Comparison of ENCODE assay signal across 21 cellular contexts in the genomic region with DNA sequence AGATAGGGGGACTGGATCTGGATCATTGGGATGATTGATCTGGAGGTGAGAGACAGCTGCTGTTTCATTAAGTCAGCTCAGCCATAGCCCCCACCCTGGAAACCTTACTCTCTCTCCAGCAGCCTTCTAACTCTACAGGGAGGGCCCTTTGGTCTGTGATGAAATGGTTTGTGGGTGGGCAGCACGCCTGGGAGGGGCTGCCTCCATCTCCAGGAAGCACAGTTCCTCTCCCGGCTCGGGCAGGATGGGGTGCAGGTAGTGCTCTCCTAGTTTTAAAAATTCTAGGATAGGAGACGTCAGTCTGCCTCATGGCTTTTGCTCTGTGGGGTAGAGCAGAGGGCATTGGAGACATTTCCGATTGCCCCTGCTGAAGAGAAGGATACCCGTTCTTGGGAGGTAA.
DNase-seq lines count a peak whose midpoint lies in the region; ATAC-seq, FAIRE-seq and TF ChIP-seq lines count a peak whose summit lies in the region.
"Had no signal": no experiment of that assay in that cellular context is flagged by ENCODE, and none has a peak within 500 bp of the region (broad histone marks: within the 10 kb centered on the region; RNA-seq: fewer than 3 reads in every experiment).

No MANE protein-coding gene starts in this region.

- H3K9ac ChIP-seq in kidney (ENCODE audit: low read length in 2 of 2): no peak overlapping the region

- BruUV-seq in Caco-2 (replicated peaks; lab: Mats Ljungman, UMichigan): no TSS peak

- no peaks in the 10 kb centered on the region for H3K4me1 Mint-ChIP-seq in activated T-cell treated with anti-CD3 and anti-CD28 coated beads, Interleukin-2, amount 50 U/mL, for 24 hours (ENCODE audit: low read depth)
- H3K4me1 Mint-ChIP-seq in activated T-cell treated with anti-CD3 and anti-CD28 coated beads, Interleukin-2, amount 50 U/mL, for 72 hours (ENCODE audit: low read depth): no peaks in the 10 kb centered on the region
- peaks cover 5% of the 10 kb centered on the region for H3K4me1 Mint-ChIP-seq in Caco-2 (ENCODE audit: low read depth, unreplicated experiment)

- H3K27me3 Mint-ChIP-seq in activated T-cell treated with anti-CD3 and anti-CD28 coated beads, Interleukin-2, amount 50 U/mL, for 24 hours: no peaks in the 10 kb centered on the region
- H3K27me3 Mint-ChIP-seq in activated T-cell treated with anti-CD3 and anti-CD28 coated beads, Interleukin-2, amount 50 U/mL, for 72 hours (ENCODE audit: low read depth): peaks cover 6% of the 10 kb centered on the region
- H3K27me3 Mint-ChIP-seq in Caco-2 (ENCODE audit: insufficient read depth, unreplicated experiment): no peaks in the 10 kb centered on the region
- H3K27me3 Mint-ChIP-seq: CD4-positive, alpha-beta T cell had no signal

- TF ChIP-seq CTCF in Caco-2 (IDR thresholded peaks at IDR 0.05; ENCODE audit: insufficient read depth in 1 of 2, low read depth in 1 of 2, low read length in 1 of 2, severe bottlenecking in 1 of 2, unreplicated experiment in 1 of 2) (no peak), kidney (IDR thresholded peaks at IDR 0.05; ENCODE audit: borderline replicate concordance, extremely low read depth, insufficient read depth) (no peak), sigmoid colon (IDR thresholded peaks at IDR 0.05) (no peak)

- POLR2A ChIA-PET in Caco-2 (lab: Charles Lee): no interaction called here

- H3K9me3 Mint-ChIP-seq in activated T-cell treated with anti-CD3 and anti-CD28 coated beads, Interleukin-2, amount 50 U/mL, for 24 hours: no peaks in the 10 kb centered on the region
- H3K9me3 Mint-ChIP-seq in activated T-cell treated with anti-CD3 and anti-CD28 coated beads, Interleukin-2, amount 50 U/mL, for 72 hours: no peaks in the 10 kb centered on the region
- no peaks in the 10 kb centered on the region for H3K9me3 Mint-ChIP-seq in Caco-2 (ENCODE audit: unreplicated experiment)
- H3K9me3 Mint-ChIP-seq: CD4-positive, alpha-beta T cell; HFFc6 had no signal

- H3K4me3 ChIP-seq in Caco-2 (ENCODE audit: low read depth, low read length): no peak overlapping the region
- H3K4me3 ChIP-seq in kidney (ENCODE audit: low read length in 2 of 2): no peak overlapping the region
- H3K4me3 ChIP-seq in sigmoid colon: no peak overlapping the region
- H3K4me3 ChIP-seq: A549 had no signal

- no peak for FAIRE-seq in kidney (lab: Jason Lieb, UNC)
- FAIRE-seq: A549, HepG2 had no signal

- H3K4me1 ChIP-seq in Caco-2 (peaks cover 16% of the 10 kb centered on the region), kidney (ENCODE audit: control insufficient read depth in 1 of 2, insufficient read depth in 1 of 2, low read depth in 1 of 2, low read length in 2 of 2) (no peaks in the 10 kb centered on the region), sigmoid colon (no peaks in the 10 kb centered on the region)
- H3K4me1 ChIP-seq: A549 had no signal

- peaks cover 6% of the 10 kb centered on the region for H3K36me3 Mint-ChIP-seq in activated T-cell treated with anti-CD3 and anti-CD28 coated beads, Interleukin-2, amount 50 U/mL, for 24 hours (ENCODE audit: low read depth)
- H3K36me3 Mint-ChIP-seq in activated T-cell treated with anti-CD3 and anti-CD28 coated beads, Interleukin-2, amount 50 U/mL, for 72 hours (ENCODE audit: insufficient read depth in 2 of 2): no peaks in the 10 kb centered on the region
- no peaks in the 10 kb centered on the region for H3K36me3 Mint-ChIP-seq in Caco-2 (ENCODE audit: insufficient read depth, unreplicated experiment)

- DNase-seq in activated T-cell treated with anti-CD3 and anti-CD28 coated beads, Interleukin-2, amount 50 U/mL, for 24 hours: peak; percentile 8
- DNase-seq in activated T-cell treated with anti-CD3 and anti-CD28 coated beads, Interleukin-2, amount 50 U/mL, for 72 hours: no peak
- DNase-seq in Caco-2 (peak in 1 of 2 experiments; percentile 20), kidney (peak; percentile 39), sigmoid colon (peak; percentile 33), NCI-H1417 treated with DMSO at 0.1 percent for 48 hours (lab: John Stamatoyannopoulos, UW) (no peak)
- DNase-seq: AML-193, DMS153, DMS79, GDM1, GOT3, H7, HFFc6 had no signal

- no peak for TF ChIP-seq POLR2A in sigmoid colon (IDR thresholded peaks at IDR 0.05)

- WGBS in sigmoid colon, 2 donors: 67 to 68% methylated on average over 6 of the region's 6 CpGs

- H3K4me3 Mint-ChIP-seq in activated T-cell treated with anti-CD3 and anti-CD28 coated beads, Interleukin-2, amount 50 U/mL, for 24 hours: no peak overlapping the region
- H3K4me3 Mint-ChIP-seq in activated T-cell treated with anti-CD3 and anti-CD28 coated beads, Interleukin-2, amount 50 U/mL, for 72 hours: no peak overlapping the region
- H3K4me3 Mint-ChIP-seq in Caco-2 (ENCODE audit: unreplicated experiment): no peak overlapping the region
- H3K4me3 Mint-ChIP-seq: CD4-positive, alpha-beta T cell; HFFc6 had no signal

- no peak for TF ChIP-seq EP300 in sigmoid colon (IDR thresholded peaks at IDR 0.05)

- H3K27ac Mint-ChIP-seq in activated T-cell treated with anti-CD3 and anti-CD28 coated beads, Interleukin-2, amount 50 U/mL, for 24 hours: no peak overlapping the region
- H3K27ac Mint-ChIP-seq in activated T-cell treated with anti-CD3 and anti-CD28 coated beads, Interleukin-2, amount 50 U/mL, for 72 hours: no peak overlapping the region
- peak overlapping the region; percentile 15 for H3K27ac Mint-ChIP-seq in Caco-2 (ENCODE audit: unreplicated experiment)
- H3K27ac Mint-ChIP-seq: CD4-positive, alpha-beta T cell; HFFc6 had no signal

- CTCF ChIA-PET in Caco-2 (lab: Charles Lee): interaction anchor here (1.5 kb wide), 1 partner anchor 9 kb away, joined by 4 read pairs; no protein-coding TSS in a partner anchor

- H3K27ac ChIP-seq in kidney (ENCODE audit: low read depth in 2 of 2, low read length in 2 of 2) (no peak overlapping the region), sigmoid colon (no peak overlapping the region)
- H3K27ac ChIP-seq: 22Rv1, A549, C4-2B had no signal

- no peak for ATAC-seq in activated T-cell treated with anti-CD3 and anti-CD28 coated beads, Interleukin-2, amount 50 U/mL, for 72 hours (replicated peaks in 1 of 2)
- ATAC-seq in GM21723 (IDR thresholded peaks at IDR 0.05; ENCODE audit: unreplicated experiment): no peak
- no peak for ATAC-seq in HG03196 (IDR thresholded peaks at IDR 0.05; ENCODE audit: unreplicated experiment)
- ATAC-seq: A549, HCT116 had no signal

- no peaks in the 10 kb centered on the region for H3K36me3 ChIP-seq in Caco-2 (ENCODE audit: control insufficient read depth, insufficient read depth, low read length)
- no peaks in the 10 kb centered on the region for H3K36me3 ChIP-seq in kidney (ENCODE audit: control insufficient read depth in 1 of 2, insufficient read depth in 2 of 2, low read length in 2 of 2)
- H3K36me3 ChIP-seq in sigmoid colon: peaks cover 0 to 6% (median 0%) of the 10 kb centered on the region in 4 donors

- H3K9me3 ChIP-seq in Caco-2: no peaks in the 10 kb centered on the region
- no peaks in the 10 kb centered on the region for H3K9me3 ChIP-seq in kidney (ENCODE audit: control insufficient read depth in 1 of 2, low read length in 2 of 2)
- H3K9me3 ChIP-seq in sigmoid colon: no peaks in the 10 kb centered on the region
- H3K9me3 ChIP-seq: A549 had no signal

- H3K27me3 ChIP-seq in Caco-2 (replicated peaks; ENCODE audit: control insufficient read depth, insufficient read depth, low read length): no peaks in the 10 kb centered on the region
- no peaks in the 10 kb centered on the region for H3K27me3 ChIP-seq in sigmoid colon

- intact Hi-C loops in Caco-2 (cut with micrococcal nuclease; ENCODE audit: unreplicated experiment): no loop called here
- intact Hi-C loops in kidney (cut with DNase I): no loop called here
- intact Hi-C loops in sigmoid colon (cut with DNase I): no loop called here

Comparison
In these comparisons a context has a peak if more than half of its experiments do, and no peak if none do; other contexts are left out.
1. DNase-seq: peak in activated T-cell treated with anti-CD3 and anti-CD28 coated beads, Interleukin-2, amount 50 U/mL, for 24 hours (single experiment), kidney (single experiment) and sigmoid colon (single experiment); none in activated T-cell treated with anti-CD3 and anti-CD28 coated beads, Interleukin-2, amount 50 U/mL, for 72 hours (0 of 2) and NCI-H1417 treated with DMSO at 0.1 percent for 48 hours (single experiment).